In the genomic region with DNA sequence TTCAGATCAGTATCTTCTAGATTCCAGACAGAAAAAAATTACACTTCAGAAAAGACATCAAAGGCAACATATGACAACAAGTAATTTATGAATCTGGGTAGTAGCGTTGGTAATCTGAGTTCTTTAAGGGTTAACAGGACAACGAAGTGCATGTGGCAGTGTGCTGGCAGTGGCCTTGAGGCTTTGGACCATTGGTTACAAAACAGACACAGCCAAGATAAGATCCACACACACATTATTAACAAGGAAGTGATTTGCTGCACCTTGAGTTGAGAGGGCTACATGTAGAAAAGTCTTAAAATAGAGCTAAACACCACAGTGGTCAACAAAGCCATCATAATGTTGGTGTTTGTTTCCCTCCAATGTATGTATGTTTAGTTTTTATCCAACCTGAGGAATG, we compare ENCODE assay signal across 32 cellular contexts. TPM values are rescaled to one million over a fixed set of nuclear protein-coding genes. Genes with fewer than 3 reads are reported as not detected.
"Had no signal": no experiment of that assay in that cellular context is flagged by ENCODE, and none has a peak within 500 bp of the region (broad histone marks: within the 10 kb centered on the region; RNA-seq: fewer than 3 reads in every experiment).

No MANE protein-coding gene starts in this region.

- H3K27ac ChIP-seq: KMS-11, Peyer's patch, SJSA1 had no signal

- H3K9me3 ChIP-seq: Peyer's patch, SJSA1 had no signal

- H3K4me1 ChIP-seq: Peyer's patch had no signal

- DNase-seq: activated CD4-positive, alpha-beta T cell treated with anti-CD3 and anti-CD28 coated beads, Interleukin-2, amount 10 ng/mL, durations not matched to agents 24 days and 14 days; activated CD4-positive, alpha-beta T cell treated with anti-CD3 and anti-CD28 coated beads, Interleukin-2, amount 50 U/mL, for 48 hours; activated CD8-positive, alpha-beta T cell treated with anti-CD3 and anti-CD28 coated beads, Interleukin-2, amount 10 ng/mL, durations not matched to agents 7 days and 5 days; activated gamma-delta T cell treated with Interleukin-2 at 50 U/mL for 16 hours; activated naive CD4-positive, alpha-beta T cell treated with anti-CD3 and anti-CD28 coated beads for 36 hours; activated T-cell treated with anti-CD3 and anti-CD28 coated beads, Interleukin-2, amount 50 U/mL, for 4 hours; anterior cingulate cortex; caudate nucleus; MM.1S; NCI-H1092 treated with DMSO at 0.1 percent for 48 hours; NCI-H1417; NCI-H146; NCI-H187; NCI-H2029 treated with DMSO at 0.1 percent for 48 hours; NCI-H2107; NCI-H2171; NCI-H510A; NCI-H526; NCI-H748 treated with DMSO at 0.1 percent for 48 hours; NK-92 treated with Interleukin-12 subunit alpha and Interleukin-12 subunit beta, amount 100 ng/mL, for 24 hours; Peyer's patch; RPMI8226; SHP77 treated with DMSO at 0.1 percent for 48 hours had no signal

- H3K9ac ChIP-seq: KMS-11 had no signal

- H3K4me2 ChIP-seq: KMS-11 had no signal

- H3K27me3 ChIP-seq: Peyer's patch, SJSA1 had no signal

- H3K36me3 ChIP-seq: Peyer's patch, SJSA1 had no signal

- H3K4me3 ChIP-seq: Peyer's patch, SJSA1 had no signal

- ATAC-seq: activated CD8-positive, alpha-beta T cell treated with anti-CD3 and anti-CD28 coated beads, Interleukin-2, amount 10 ng/mL, durations not matched to agents 7 days and 5 days; activated naive CD4-positive, alpha-beta T cell treated with anti-CD3 and anti-CD28 coated beads, Interleukin-2, amount 50 U/mL, for 72 hours; activated T-cell treated with anti-CD3 and anti-CD28 coated beads, Interleukin-2, amount 50 U/mL, for 4 hours had no signal

- FAIRE-seq: TTC549 had no signal

RNA-seq across cellular contexts. Expression of a gene that starts 40.6 kb away (rescaled TPM):
- total RNA-seq: activated CD4-positive, alpha-beta T cell treated with anti-CD3 and anti-CD28 coated beads, Interleukin-2, amount 10 ng/mL, durations not matched to agents 24 days and 14 days; activated CD8-positive, alpha-beta T cell treated with anti-CD3 and anti-CD28 coated beads, Interleukin-2, amount 10 ng/mL, durations not matched to agents 7 days and 5 days; activated naive CD4-positive, alpha-beta T cell treated with anti-CD3 and anti-CD28 coated beads for 36 hours; activated naive CD4-positive, alpha-beta T cell treated with anti-CD3 and anti-CD28 coated beads, Interleukin-2, amount 50 U/mL, for 72 hours; activated T-helper 1 cell treated with anti-CD3 and anti-CD28 coated beads, Interleukin-12 subunit alpha, Interleukin-12 subunit beta, Interleukin-2, Interleukin-4 antibody, amounts not matched to agents 30 ng/mL and 10 ng/mL and 1 ng/mL, durations not matched to agents 14 hours and 24 hours and 36 hours; LHCN-M2; PC-3; Peyer's patch; SJSA1; T-helper 1 cell treated with Interleukin-12 subunit alpha and Interleukin-12 subunit beta and Interleukin-4 antibody, amounts not matched to agents 30 ng/mL and 1 ng/mL, for 36 hours; T-helper 2 cell treated with Interferon-gamma antibody and Interleukin-4, amounts not matched to agents 100 ng/mL and 5 ng/mL, for 36 hours had no signal
